In the genomic region with DNA sequence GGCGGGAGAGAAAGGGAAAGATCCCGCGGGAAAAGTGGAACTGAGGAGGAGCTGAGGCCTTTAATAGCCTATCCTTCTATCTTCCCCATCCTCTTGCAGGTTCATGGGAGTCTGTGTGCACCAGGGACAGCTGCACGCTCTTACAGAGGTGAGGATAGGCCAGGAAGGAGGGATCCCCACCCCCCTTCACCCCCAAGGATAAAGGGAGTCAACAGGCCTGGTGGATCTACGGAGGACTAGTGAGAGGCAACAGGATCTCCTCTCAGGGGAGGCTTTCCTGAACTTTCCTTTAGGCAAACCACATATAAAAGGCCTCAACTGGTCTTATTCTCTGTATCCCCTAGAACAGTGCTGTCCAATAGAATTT, we compare ENCODE assay signal across 8 cellular contexts. TPM values are rescaled to one million over a fixed set of nuclear protein-coding genes. Genes with fewer than 3 reads are reported as not detected.
DNase-seq lines count a peak whose midpoint lies in the region; ATAC-seq and TF ChIP-seq lines count a peak whose summit lies in the region.

No MANE protein-coding gene starts in this region.

- H3K9me3 ChIP-seq in PC-9 (ENCODE audit: insufficient read depth, low read depth) (no peaks in the 10 kb centered on the region), fibroblast of lung (ENCODE audit: control insufficient read depth, insufficient read depth, low read depth, low read length) (no peaks in the 10 kb centered on the region)

- H3K27me3 ChIP-seq in PC-9 (ENCODE audit: insufficient read depth, low read depth): no peaks in the 10 kb centered on the region
- no peaks in the 10 kb centered on the region for H3K27me3 ChIP-seq in fibroblast of lung (ENCODE audit: control insufficient read depth, insufficient read depth, low read length)
- no peaks in the 10 kb centered on the region for H3K27me3 ChIP-seq in rectal smooth muscle tissue (ENCODE audit: control insufficient read depth, insufficient read depth, low read length)

- H3K9ac ChIP-seq in fibroblast of lung (ENCODE audit: insufficient read depth, low read length) (peak overlapping the region; percentile 65), rectal smooth muscle tissue (ENCODE audit: low read length) (peak overlapping the region; percentile 6)

- CTCF ChIA-PET in PC-9 (lab: Charles Lee): no interaction called here

- H3K27ac ChIP-seq in PC-9 (no peak overlapping the region), fibroblast of lung (ENCODE audit: insufficient read depth, low read length) (no peak overlapping the region), rectal smooth muscle tissue (ENCODE audit: low read depth, low read length) (no peak overlapping the region)

- peaks cover 10% of the 10 kb centered on the region; the same call in 1 of the 2 replicates for H3F3A ChIP-seq in PC-9 (ENCODE audit: insufficient read depth, low read depth)

- peak overlapping the region; percentile 61 for H3K4me3 ChIP-seq in GM12865 (ENCODE audit: low read depth, low read length)
- H3K4me3 ChIP-seq in PC-9: peak overlapping the region; percentile 75
- H3K4me3 ChIP-seq in fibroblast of lung (replicated peaks in 1 of 4; ENCODE audit: control extremely low read depth in 1 of 4, insufficient read depth in 1 of 4, low read depth in 3 of 4, low read length in 4 of 4): peak overlapping the region; percentile 40 to 77 (median 62)
- peak overlapping the region; percentile 61 for H3K4me3 ChIP-seq in rectal smooth muscle tissue (ENCODE audit: low read length)

- H3K79me2 ChIP-seq in PC-9 (ENCODE audit: low read depth) (peaks cover 7% of the 10 kb centered on the region; the same call in 1 of the 2 replicates), fibroblast of lung (ENCODE audit: control insufficient read depth, insufficient read depth, low read length) (peaks cover 8% of the 10 kb centered on the region)

- H3K36me3 ChIP-seq in PC-9 (ENCODE audit: low read depth) (no peaks in the 10 kb centered on the region), fibroblast of lung (ENCODE audit: control insufficient read depth, insufficient read depth, low read length) (no peaks in the 10 kb centered on the region), rectal smooth muscle tissue (ENCODE audit: control insufficient read depth, insufficient read depth, low read length) (peaks cover 19% of the 10 kb centered on the region)

- POLR2A ChIA-PET in PC-9 (lab: Charles Lee; ENCODE audit: unreplicated experiment): interaction anchor here (0.7 kb wide), 2 partner anchors 8 to 46 kb away, joined by 3 to 9 read pairs; no protein-coding TSS in a partner anchor

- intact Hi-C loops in PC-9 (cut with micrococcal nuclease; ENCODE audit: unreplicated experiment): loop anchor here (10.0 kb wide), 1 partner anchor 491 kb away; the partner anchor contains the start of gene ATOSB

- H4K20me1 ChIP-seq in PC-9 (ENCODE audit: insufficient read depth): no peaks in the 10 kb centered on the region
- H4K20me1 ChIP-seq in fibroblast of lung (ENCODE audit: control insufficient read depth, extremely low read depth, insufficient read depth, low read length): no peaks in the 10 kb centered on the region

- H3K4me1 ChIP-seq in PC-9 (replicated peaks; ENCODE audit: insufficient read depth): peaks cover 14% of the 10 kb centered on the region; the same call in 1 of the 2 replicates
- H3K4me1 ChIP-seq in fibroblast of lung (ENCODE audit: control insufficient read depth, extremely low read depth, insufficient read depth, low read length): peaks cover 6% of the 10 kb centered on the region
- H3K4me1 ChIP-seq in rectal smooth muscle tissue (ENCODE audit: control insufficient read depth, insufficient read depth, low read length): peaks cover 15% of the 10 kb centered on the region

- BruUV-seq in PC-9 (replicated peaks; lab: Mats Ljungman, UMichigan): TSS peak; percentile 23

- TF ChIP-seq CTCF in GM12865 (IDR thresholded peaks at IDR 0.05; ENCODE audit: insufficient read depth, low read depth, low read length, missing control alignments): no peak
- no peak for TF ChIP-seq CTCF in PC-9 (conservative IDR thresholded peaks at IDR 0.05)
- TF ChIP-seq CTCF in fibroblast of lung (conservative IDR thresholded peaks at IDR 0.05 in 1 of 2, IDR thresholded peaks at IDR 0.05 in 1 of 2; ENCODE audit: low read depth in 1 of 2, low read length in 2 of 2): no peak

- DNase-seq in GM12865 (ENCODE audit: low read depth) (no peak), PC-9 (no peak), fibroblast of lung (ENCODE audit: low read depth in 2 of 2) (no peak)

- peak overlapping the region; percentile 83 for H3K4me2 ChIP-seq in PC-9
- H3K4me2 ChIP-seq in fibroblast of lung (ENCODE audit: extremely low read depth, insufficient read depth, low read length): peak overlapping the region; percentile 96

- no peak for ATAC-seq in GM19328 (IDR thresholded peaks at IDR 0.05; ENCODE audit: unreplicated experiment)
- ATAC-seq in HG03280 (IDR thresholded peaks at IDR 0.05; ENCODE audit: unreplicated experiment): no peak
- ATAC-seq in HG02981 (IDR thresholded peaks at IDR 0.05; ENCODE audit: unreplicated experiment): no peak
- ATAC-seq in GM18511 (IDR thresholded peaks at IDR 0.05; ENCODE audit: unreplicated experiment): no peak

- H3K9me2 ChIP-seq in PC-9 (ENCODE audit: insufficient read depth): no peaks in the 10 kb centered on the region

- H2AFZ ChIP-seq in PC-9: peak overlapping the region; percentile 67; the same call in 1 of the 2 replicates
- H2AFZ ChIP-seq in fibroblast of lung (ENCODE audit: low read length): no peak overlapping the region

RNA-seq across cellular contexts. Expression of gene TESK1, which starts 1.1 kb away (rescaled TPM):
- 25.5 and 30.6 TPM in 2 replicates for total RNA-seq in PC-9 (2021)
- 9.4 and 10.5 TPM in 2 replicates for total RNA-seq in fibroblast of lung
- polyA plus RNA-seq in fibroblast of lung: 12.0 and 12.5 TPM in 2 replicates
- 16.5 and 19.0 TPM in 2 replicates for polyA plus RNA-seq in fibroblast of lung (2012)
- polyA minus RNA-seq in fibroblast of lung (ENCODE audit: low replicate concordance): 27.2 and 32.0 TPM in 2 replicates

RNA-seq across cellular contexts. Expression of gene CD72, which starts 12.1 kb away (rescaled TPM):
- total RNA-seq in PC-9 (2021) (3.2 and 4.1 TPM in 2 replicates), fibroblast of lung (1.0 and 2.8 TPM in 2 replicates)
- polyA plus RNA-seq in fibroblast of lung: 0.64 and 1.00 TPM in 2 replicates
- polyA plus RNA-seq in fibroblast of lung (2012): 0.46 and 0.66 TPM in 2 replicates
- polyA minus RNA-seq in fibroblast of lung (ENCODE audit: low replicate concordance): not detected in 2 replicates

RNA-seq across cellular contexts. Expression of gene SIT1, which starts 44.6 kb away (rescaled TPM):
- total RNA-seq in PC-9 (2021) (not detected in 2 replicates), fibroblast of lung (0.17 TPM in 1 of 2 replicates, not detected in the other)
- 0.07 TPM in 1 of 2 replicates, not detected in the other for polyA plus RNA-seq in fibroblast of lung
- not detected in 2 replicates for polyA plus RNA-seq in fibroblast of lung (2012)
- not detected in 2 replicates for polyA minus RNA-seq in fibroblast of lung (ENCODE audit: low replicate concordance)

RNA-seq across cellular contexts. Expression of gene RMRP, which starts 51.7 kb away (rescaled TPM):
- total RNA-seq in PC-9 (2021) (13,432 and 13,506 TPM in 2 replicates), fibroblast of lung (67,954 and 162,287 TPM in 2 replicates)
- 75.4 and 110 TPM in 2 replicates for polyA plus RNA-seq in fibroblast of lung
- 16.4 and 31.6 TPM in 2 replicates for polyA plus RNA-seq in fibroblast of lung (2012)
- 7,676 and 19,551 TPM in 2 replicates for polyA minus RNA-seq in fibroblast of lung (ENCODE audit: low replicate concordance)

RNA-seq across cellular contexts. Expression of gene CCDC107, which starts 52.0 kb away (rescaled TPM):
- 6.9 and 10.5 TPM in 2 replicates for total RNA-seq in PC-9 (2021)
- total RNA-seq in fibroblast of lung: 15.4 and 20.6 TPM in 2 replicates
- 20.2 and 24.9 TPM in 2 replicates for polyA plus RNA-seq in fibroblast of lung
- 34.3 and 34.9 TPM in 2 replicates for polyA plus RNA-seq in fibroblast of lung (2012)
- 1.3 and 17.5 TPM in 2 replicates for polyA minus RNA-seq in fibroblast of lung (ENCODE audit: low replicate concordance)
